8 cellular contexts compared by ENCODE assay signal in the genomic region with DNA sequence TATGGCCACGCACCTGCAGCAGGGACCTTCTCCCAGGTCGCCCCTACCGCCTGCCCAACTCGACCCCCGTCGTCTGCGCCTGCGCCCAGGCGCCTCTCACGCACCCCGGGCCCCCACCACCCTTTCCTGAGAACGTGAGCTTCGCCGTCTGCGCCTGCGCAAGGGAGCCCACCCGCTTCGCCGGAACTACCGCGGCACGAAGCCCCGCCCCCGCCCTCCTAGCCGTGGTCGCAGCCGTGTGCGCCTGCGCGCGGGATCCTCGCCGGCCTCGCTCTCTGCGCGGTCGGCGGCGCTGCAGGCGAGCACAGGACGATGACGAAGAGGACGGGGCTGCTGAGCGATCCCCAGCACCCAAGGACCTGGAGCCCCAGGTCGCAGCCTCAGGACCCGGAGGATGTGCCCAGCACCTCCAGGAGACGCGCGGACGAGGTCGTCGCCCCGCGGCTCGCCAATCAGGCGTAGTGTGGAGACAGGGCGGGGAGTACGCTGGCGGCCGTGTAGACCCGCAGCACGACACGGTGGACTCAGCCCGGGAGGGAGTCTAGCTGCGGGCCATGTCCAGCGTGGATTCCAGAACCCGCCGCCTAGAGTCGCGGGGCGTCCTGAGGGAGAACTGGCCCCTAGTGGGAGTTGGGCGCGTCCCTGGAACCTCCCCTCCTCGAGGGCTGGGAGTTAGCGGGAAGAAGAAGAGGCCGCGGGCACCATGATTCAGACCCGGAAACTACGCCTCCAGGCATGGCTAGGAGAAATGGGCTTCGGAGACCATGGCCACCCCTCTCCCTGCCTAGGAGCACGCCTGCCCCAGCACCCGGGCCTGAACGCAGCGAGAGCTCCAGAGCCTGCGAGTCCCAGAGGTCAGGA.
A peak's percentile ranks its signal among the peaks of the same experiment; 100 is the strongest.
DNase-seq lines count a peak whose midpoint lies in the region; ATAC-seq and TF ChIP-seq lines count a peak whose summit lies in the region.

No MANE protein-coding gene starts in this region.

- H3K9ac ChIP-seq in iPS-15b (ENCODE audit: low read depth, low read length) = peak overlapping the region; percentile 60

- peak overlapping the region; percentile 70 for H3K27ac Mint-ChIP-seq in T-helper 2 cell treated with Interferon-gamma antibody and Interleukin-4, amounts not matched to agents 5 μg/mL and 100 μg/mL, for 36 hours
- no peak overlapping the region for H3K27ac Mint-ChIP-seq in endothelial cell (ENCODE audit: unreplicated experiment)

- peak overlapping the region; percentile 84 for H3K4me3 Mint-ChIP-seq in T-helper 2 cell treated with Interferon-gamma antibody and Interleukin-4, amounts not matched to agents 5 μg/mL and 100 μg/mL, for 36 hours
- no peak overlapping the region for H3K4me3 Mint-ChIP-seq in endothelial cell (ENCODE audit: unreplicated experiment)

- ATAC-seq in HG02870 (IDR thresholded peaks at IDR 0.05; ENCODE audit: unreplicated experiment) = no peak

- DNase-seq in DMS153 treated with DMSO at 0.1 percent for 48 hours (lab: John Stamatoyannopoulos, UW; ENCODE audit: unreplicated experiment) (peak; percentile 40), astrocyte of the spinal cord (ENCODE audit: low read depth, low spot score) (peak; percentile 72), endothelial cell (ENCODE audit: low spot score) (no peak), DMS 273 (lab: John Stamatoyannopoulos, UW; ENCODE audit: unreplicated experiment) (no peak)
- DNase-seq in T-helper 2 cell treated with Interferon-gamma antibody and Interleukin-4, amounts not matched to agents 5 μg/mL and 100 μg/mL, for 36 hours (ENCODE audit: low spot score) = peak; percentile 65
- peak; percentile 49 to 73 for DNase-seq in stimulated activated CD4-positive, alpha-beta T cell treated with anti-CD3 and anti-CD28 coated beads, Interleukin-15, amount 100 ng/mL, for 1 hour (ENCODE audit: low read depth in 1 of 2, low spot score in 1 of 2)

- H3K4me1 ChIP-seq in iPS-15b (ENCODE audit: control insufficient read depth, insufficient read depth, low read length) = peaks cover 2% of the 10 kb centered on the region

- peaks cover 3% of the 10 kb centered on the region for H3K4me1 Mint-ChIP-seq in T-helper 2 cell treated with Interferon-gamma antibody and Interleukin-4, amounts not matched to agents 5 μg/mL and 100 μg/mL, for 36 hours (ENCODE audit: low read depth)
- H3K4me1 Mint-ChIP-seq in endothelial cell (ENCODE audit: unreplicated experiment) = no peaks in the 10 kb centered on the region

- no peaks in the 10 kb centered on the region for H3K36me3 Mint-ChIP-seq in T-helper 2 cell treated with Interferon-gamma antibody and Interleukin-4, amounts not matched to agents 5 μg/mL and 100 μg/mL, for 36 hours (ENCODE audit: low read depth)
- H3K36me3 Mint-ChIP-seq in endothelial cell (ENCODE audit: low read depth, unreplicated experiment) = peaks cover 8% of the 10 kb centered on the region

- no peaks in the 10 kb centered on the region for H3K27me3 ChIP-seq in iPS-15b (ENCODE audit: control insufficient read depth, insufficient read depth, low read length)

- TF ChIP-seq CTCF in astrocyte of the spinal cord (IDR thresholded peaks at IDR 0.05; ENCODE audit: low read depth, low read length) (no peak), endothelial cell (IDR thresholded peaks at IDR 0.05; ENCODE audit: unreplicated experiment) (no peak)

- H3K9me3 ChIP-seq in iPS-15b (ENCODE audit: control insufficient read depth, insufficient read depth, low read length) = peaks cover 4% of the 10 kb centered on the region

- no peaks in the 10 kb centered on the region for H3K9me3 Mint-ChIP-seq in T-helper 2 cell treated with Interferon-gamma antibody and Interleukin-4, amounts not matched to agents 5 μg/mL and 100 μg/mL, for 36 hours
- peaks cover 43% of the 10 kb centered on the region for H3K9me3 Mint-ChIP-seq in endothelial cell (ENCODE audit: unreplicated experiment)

- H3K27me3 Mint-ChIP-seq in T-helper 2 cell treated with Interferon-gamma antibody and Interleukin-4, amounts not matched to agents 5 μg/mL and 100 μg/mL, for 36 hours (ENCODE audit: low read depth) = peaks cover 3% of the 10 kb centered on the region
- H3K27me3 Mint-ChIP-seq in endothelial cell (ENCODE audit: unreplicated experiment) = peaks cover 6% of the 10 kb centered on the region

- H3K36me3 ChIP-seq in iPS-15b (ENCODE audit: control insufficient read depth, insufficient read depth, low read length) = no peaks in the 10 kb centered on the region

- peak overlapping the region; percentile 56 for H3K4me3 ChIP-seq in astrocyte of the spinal cord (ENCODE audit: low read depth, low read length)
- H3K4me3 ChIP-seq in iPS-15b (ENCODE audit: low read depth, low read length) = peak overlapping the region; percentile 62

- in situ Hi-C loops in astrocyte of the spinal cord (cut with HindIII; ENCODE audit: low sequenced_read_pairs) = no loop called here

Comparison
In these comparisons a context has a peak if more than half of its experiments do, and no peak if none do; other contexts are left out.
1. DNase-seq: peak in DMS153 treated with DMSO at 0.1 percent for 48 hours (single experiment), T-helper 2 cell treated with Interferon-gamma antibody and Interleukin-4, amounts not matched to agents 5 μg/mL and 100 μg/mL, for 36 hours (single experiment), astrocyte of the spinal cord (single experiment) and stimulated activated CD4-positive, alpha-beta T cell treated with anti-CD3 and anti-CD28 coated beads, Interleukin-15, amount 100 ng/mL, for 1 hour (2 of 2); none in endothelial cell (single experiment) and DMS 273 (single experiment).